In genomic region chrX:56813318-56813837, GRCh38 we compare ENCODE assay signal across 8 cellular contexts.
DNase-seq lines count a peak whose midpoint lies in the region; ATAC-seq and TF ChIP-seq lines count a peak whose summit lies in the region.

No MANE protein-coding gene starts in this region.

- H2BK15ac ChIP-seq in neuronal stem cell (ENCODE audit: low read length), result no peak overlapping the region

- intact Hi-C loops in mammary epithelial cell (cut with micrococcal nuclease), result loop anchor here (1.0 to 10.0 kb wide), 3 partner anchors 66 to 251 kb away; partner anchors contain the start of gene UBQLN2

- peak; percentile 55 for ATAC-seq in HG02981 (IDR thresholded peaks at IDR 0.05; ENCODE audit: unreplicated experiment)

- H2AK5ac ChIP-seq in neuronal stem cell (ENCODE audit: low read depth, low read length), result no peak overlapping the region

- H2AFZ ChIP-seq in mammary epithelial cell (ENCODE audit: low read depth, low read length), result peak overlapping the region; percentile 28
- H2AFZ ChIP-seq in neuronal stem cell (ENCODE audit: low read length), result no peak overlapping the region

- H3K4me1 ChIP-seq in mammary epithelial cell (ENCODE audit: insufficient read depth, low read length) (peaks cover 10% of the 10 kb centered on the region), neuronal stem cell (ENCODE audit: control insufficient read depth in 2 of 2, insufficient read depth in 1 of 2, low read depth in 1 of 2, low read length in 2 of 2) (peaks cover 0 to 2% of the 10 kb centered on the region in 2 donors)

- H3K4ac ChIP-seq in neuronal stem cell (ENCODE audit: low read length), result no peak overlapping the region

- in situ Hi-C loops in GM13977 (cut with MboI; ENCODE audit: low pct_unique_long_range_greater_than_20kb, low sequenced_read_pairs, unreplicated experiment), result loop anchor here (25.0 kb wide), 3 partner anchors 149 to 1099 kb away; partner anchors contain the start of gene ZXDA
- in situ Hi-C loops in mammary epithelial cell (cut with MboI; ENCODE audit: low sequenced_read_pairs in 2 of 2), result loop anchor here (25.0 kb wide), 2 partner anchors 149 to 174 kb away; partner anchors contain the start of gene SPIN3 (in 1 of the 2)

- WGBS in mammary epithelial cell (ENCODE audit: low coverage, missing lambda C conversion rate), result 11% methylated on average over 7 of the region's 7 CpGs
- no CpG with 5 or more reads among the region's 7 CpGs for whole genome bisulfite sequencing in neuronal stem cell (ENCODE audit: extremely low coverage in 2 of 2, insufficient read length in 2 of 2, insufficient replicate concordance in 1 of 2), 2 donors

- H3K27ac ChIP-seq in mammary epithelial cell (ENCODE audit: insufficient read depth, low read depth, low read length) (peak overlapping the region; percentile 77), neuronal stem cell (replicated peaks; ENCODE audit: low read length) (no peak overlapping the region)

- DNase-seq in GM13977 (ENCODE audit: low spot score) (peak; percentile 5), T-helper 1 cell (peak; percentile 11 to 75 (median 29)), mammary epithelial cell (peak; percentile 96), neuronal stem cell (ENCODE audit: low spot score) (no peak), NCI-H2171 treated with DMSO at 0.1 percent for 48 hours (lab: John Stamatoyannopoulos, UW) (no peak), foreskin melanocyte (no peak), LoVo (ENCODE audit: low spot score) (no peak)

- H4K8ac ChIP-seq in neuronal stem cell (ENCODE audit: low read depth, low read length), result no peak overlapping the region

- H4K20me1 ChIP-seq in mammary epithelial cell (ENCODE audit: insufficient read depth, low read length), result no peaks in the 10 kb centered on the region

- no peaks in the 10 kb centered on the region for H3K79me1 ChIP-seq in neuronal stem cell (ENCODE audit: low read depth, low read length)

- no peak overlapping the region for H2BK120ac ChIP-seq in neuronal stem cell (ENCODE audit: low read depth, low read length)

- no TSS peak for BruUV-seq in mammary epithelial cell (replicated peaks; lab: Mats Ljungman, UMichigan)

- no peak overlapping the region for H3K23ac ChIP-seq in neuronal stem cell (ENCODE audit: low read depth, low read length, poor library complexity)

- H3K27me3 ChIP-seq in mammary epithelial cell (ENCODE audit: insufficient read depth, low read length), result no peaks in the 10 kb centered on the region
- peaks cover 0 to 8% (median 0%) of the 10 kb centered on the region in 3 experiments for H3K27me3 ChIP-seq in neuronal stem cell (ENCODE audit: control insufficient read depth in 3 of 3, insufficient read depth in 3 of 3, low read depth in 1 of 3, low read length in 3 of 3)

- dilution Hi-C loops in mammary epithelial cell (cut with HindIII; ENCODE audit: low sequenced_read_pairs), result loop anchor here (25.0 kb wide), 1 partner anchor 174 kb away; the partner anchor contains the start of gene SPIN3

- no peak overlapping the region for H4K91ac ChIP-seq in neuronal stem cell (ENCODE audit: low read depth, low read length, poor library complexity)

- H3K9ac ChIP-seq in mammary epithelial cell (ENCODE audit: insufficient read depth, low read length) (peak overlapping the region; percentile 23), neuronal stem cell (ENCODE audit: low read depth, low read length, poor library complexity) (peak overlapping the region; percentile 4)

- CTCF ChIA-PET in mammary epithelial cell (lab: Charles Lee; ENCODE audit: low non-redundant PET), result no interaction called here

- TF ChIP-seq CTCF in GM13977 (IDR thresholded peaks at IDR 0.05; ENCODE audit: extremely low read depth, insufficient read depth, missing control alignments), result no peak
- TF ChIP-seq CTCF in mammary epithelial cell (conservative IDR thresholded peaks at IDR 0.05 in 1 of 2, IDR thresholded peaks at IDR 0.05 in 1 of 2; ENCODE audit: extremely low read depth in 1 of 2, insufficient read depth in 1 of 2, low read depth in 1 of 2, low read length in 2 of 2), result no peak

- H3K4me2 ChIP-seq in mammary epithelial cell (ENCODE audit: insufficient read depth, low read depth, low read length) (peak overlapping the region; percentile 61), neuronal stem cell (ENCODE audit: insufficient read depth, low read length, poor library complexity, severe bottlenecking) (no peak overlapping the region)

- H2BK5ac ChIP-seq in neuronal stem cell (ENCODE audit: low read length), result no peak overlapping the region

- H2BK12ac ChIP-seq in neuronal stem cell (ENCODE audit: low read length), result no peak overlapping the region

- no peaks in the 10 kb centered on the region for H3K79me2 ChIP-seq in mammary epithelial cell (ENCODE audit: insufficient read depth, low read length)

- H3K9me3 ChIP-seq in mammary epithelial cell (replicated peaks; ENCODE audit: insufficient read depth, low read length), result no peaks in the 10 kb centered on the region
- H3K9me3 ChIP-seq in neuronal stem cell (replicated peaks in 1 of 2; ENCODE audit: control insufficient read depth in 2 of 2, insufficient read depth in 1 of 2, low read depth in 1 of 2, low read length in 2 of 2), result no peaks in the 10 kb centered on the region

- no peak overlapping the region for H3K18ac ChIP-seq in neuronal stem cell (ENCODE audit: low read length)

- H3K36me3 ChIP-seq in mammary epithelial cell (ENCODE audit: insufficient read depth, low read length), result peaks cover 3% of the 10 kb centered on the region
- H3K36me3 ChIP-seq in neuronal stem cell (replicated peaks in 1 of 2; ENCODE audit: control insufficient read depth in 2 of 2, insufficient read depth in 2 of 2, low read length in 2 of 2), result peaks cover 0 to 18% of the 10 kb centered on the region in 2 donors

- H3K14ac ChIP-seq in neuronal stem cell (ENCODE audit: low read length), result no peak overlapping the region

- no peak overlapping the region for H3K4me3 ChIP-seq in mammary epithelial cell (replicated peaks in 1 of 3; ENCODE audit: insufficient read depth in 1 of 3, low read depth in 2 of 3, low read length in 3 of 3)
- no peak overlapping the region for H3K4me3 ChIP-seq in neuronal stem cell (ENCODE audit: low read length in 2 of 2)

Comparison
In these comparisons a context has a peak if more than half of its experiments do, and no peak if none do; other contexts are left out.
1. DNase-seq: peak in GM13977 (single experiment), T-helper 1 cell (5 of 5) and mammary epithelial cell (single experiment); none in neuronal stem cell (single experiment), NCI-H2171 treated with DMSO at 0.1 percent for 48 hours (single experiment), foreskin melanocyte (single experiment) and LoVo (single experiment).